ENCODE assay signal across 2 cellular contexts in the genomic region with DNA sequence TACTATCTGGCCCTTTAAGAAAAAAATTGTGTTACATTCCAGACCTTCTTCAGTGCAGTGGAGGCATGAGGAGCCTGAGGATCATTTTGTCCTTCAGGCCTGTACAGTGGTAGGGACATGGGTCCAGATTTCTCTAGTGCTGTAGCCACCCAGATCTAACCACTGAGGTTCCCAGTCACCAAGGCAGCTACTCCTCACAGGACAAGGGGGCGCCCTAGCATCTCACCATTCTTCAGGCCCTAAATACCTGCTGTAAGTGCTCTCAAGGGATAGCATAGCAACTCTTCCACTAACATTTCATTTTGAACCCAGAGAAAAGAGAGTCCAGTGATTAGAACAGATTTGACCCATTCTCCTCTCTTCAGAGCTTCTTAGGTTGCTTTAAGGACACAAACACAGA.
TF ChIP-seq lines count a peak whose summit lies in the region.

No MANE protein-coding gene starts in this region.

TF ChIP-seq in HCT116, 20 proteins besides CTCF, POLR2A, EP300 and RAD21:
- no peak for TF ChIP-seq CEBPB (IDR thresholded peaks at IDR 0.05; ENCODE audit: low read depth)
- no peak for TF ChIP-seq SP1 (IDR thresholded peaks at IDR 0.05; ENCODE audit: low read depth)
- no peak for TF ChIP-seq EZH2 (IDR thresholded peaks at IDR 0.05)
- TF ChIP-seq JUND (IDR thresholded peaks at IDR 0.05) = no peak
- no peak for TF ChIP-seq POLR2AphosphoS5 (IDR thresholded peaks at IDR 0.05; ENCODE audit: low read depth, low read length)
- no peak for TF ChIP-seq ELF1 (IDR thresholded peaks at IDR 0.05; ENCODE audit: borderline replicate concordance, low read depth)
- no peak for TF ChIP-seq EZH2phosphoT487 (IDR thresholded peaks at IDR 0.05; ENCODE audit: borderline replicate concordance)
- no peak for TF ChIP-seq ZNF274 (IDR thresholded peaks at IDR 0.05; ENCODE audit: low read depth, low read length)
- no peak for TF ChIP-seq CBX3 (IDR thresholded peaks at IDR 0.05; ENCODE audit: low read depth)
- no peak for TF ChIP-seq EGR1 (IDR thresholded peaks at IDR 0.05; ENCODE audit: low read depth)
- TF ChIP-seq, protein P1, sequence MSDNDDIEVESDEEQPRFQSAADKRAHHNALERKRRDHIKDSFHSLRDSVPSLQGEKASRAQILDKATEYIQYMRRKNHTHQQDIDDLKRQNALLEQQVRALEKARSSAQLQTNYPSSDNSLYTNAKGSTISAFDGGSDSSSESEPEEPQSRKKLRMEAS (IDR thresholded peaks at IDR 0.05) = no peak
- no peak for TF ChIP-seq FOSL1 (IDR thresholded peaks at IDR 0.05; ENCODE audit: low read depth)
- TF ChIP-seq SRF (IDR thresholded peaks at IDR 0.05; ENCODE audit: low read depth) = no peak
TF ChIP-seq in HCT116: peak in this region for 0.

TF ChIP-seq in H1, 55 proteins besides CTCF, POLR2A, EP300 and RAD21:
- TF ChIP-seq CBX5 (IDR thresholded peaks at IDR 0.05; ENCODE audit: low read depth, low read length) (no peak), TEAD4 (IDR thresholded peaks at IDR 0.05; ENCODE audit: low read depth, low read length) (0 out of 2 replicates have a peak, but pooled peaks have one; percentile 5), SIX5 (IDR thresholded peaks at IDR 0.05; ENCODE audit: low read depth, low read length) (no peak)
TF ChIP-seq in H1: peak in this region for 1.
